Comparison of ENCODE assay signal across 8 cellular contexts in the genomic region with DNA sequence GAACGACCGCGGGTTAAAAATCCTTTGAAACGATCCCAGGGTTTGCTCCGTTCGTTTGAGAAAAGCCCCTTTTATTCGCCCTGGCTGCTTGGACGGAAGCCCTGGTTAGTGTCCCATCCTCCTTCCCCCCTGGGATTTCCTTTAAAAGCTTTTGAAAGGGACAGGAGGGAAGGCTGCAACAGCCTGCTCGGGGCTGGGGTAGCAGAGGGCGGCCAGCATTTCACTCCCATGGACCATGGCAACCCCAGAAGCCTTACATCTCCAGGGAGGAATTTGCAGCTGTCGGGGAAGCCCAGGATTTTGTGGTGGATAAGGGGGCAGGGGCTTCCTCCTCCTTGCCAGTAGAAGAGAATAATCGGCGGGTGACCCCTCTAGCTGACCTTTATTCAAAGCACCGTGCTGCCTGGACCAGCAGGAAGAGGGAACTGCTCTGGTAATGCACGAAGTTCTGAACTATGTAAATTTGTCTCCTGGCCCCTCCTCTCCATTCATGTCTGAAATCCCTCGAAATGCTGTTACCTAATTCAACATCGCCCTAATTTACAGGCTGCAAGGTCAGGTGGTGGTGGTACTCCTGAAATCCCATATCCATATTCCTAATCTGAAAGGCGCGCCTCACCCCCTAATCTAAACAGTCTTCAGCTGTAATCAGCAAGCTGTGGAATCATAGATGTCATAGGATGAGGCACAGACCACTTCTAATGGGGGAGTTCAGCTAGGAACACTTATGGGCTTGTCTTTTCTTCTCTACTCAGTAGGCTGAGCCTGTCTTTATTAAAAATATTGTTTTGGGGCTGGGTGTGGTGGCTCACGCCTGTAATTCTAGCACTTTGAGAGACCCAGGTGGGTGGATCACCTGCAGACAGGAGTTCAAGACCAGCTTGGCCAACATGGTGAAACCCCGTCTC. TPM values are rescaled to one million over a fixed set of nuclear protein-coding genes. Genes with fewer than 3 reads are reported as not detected.
DNase-seq lines count a peak whose midpoint lies in the region; ATAC-seq and TF ChIP-seq lines count a peak whose summit lies in the region.

No MANE protein-coding gene starts in this region.

- 10 to 11% methylated on average over 10 to 12 of the region's 21 CpGs for WGBS in mesodermal cell (ENCODE audit: insufficient coverage in 2 of 2), 2 experiments

- peak overlapping the region; percentile 89 for H3K4me3 Mint-ChIP-seq in type B pancreatic cell

- peak overlapping the region; percentile 78 for H3K4me3 ChIP-seq in BE2C (ENCODE audit: low read depth, low read length)
- H3K4me3 ChIP-seq in RWPE2 (ENCODE audit: severe bottlenecking): peak overlapping the region; percentile 100
- H3K4me3 ChIP-seq in mesodermal cell (ENCODE audit: extremely low read depth, insufficient read depth, low read length, poor library complexity, severe bottlenecking): peak overlapping the region; percentile 52

- H3K27ac ChIP-seq in RWPE2 (ENCODE audit: poor library complexity, severe bottlenecking) (peak overlapping the region; percentile 88), mesodermal cell (ENCODE audit: low read depth, low read length, severe bottlenecking) (peak overlapping the region; percentile 97)

- peak overlapping the region; percentile 96 for H3K27ac Mint-ChIP-seq in type B pancreatic cell

- no peak for TF ChIP-seq CTCF in BE2C (IDR thresholded peaks at IDR 0.05; ENCODE audit: low read depth, low read length)
- TF ChIP-seq CTCF in GM20000 (IDR thresholded peaks at IDR 0.05; ENCODE audit: extremely low read depth, missing control alignments): no peak
- TF ChIP-seq CTCF in RWPE2 (IDR thresholded peaks at IDR 0.05; ENCODE audit: poor library complexity, severe bottlenecking): no peak
- TF ChIP-seq CTCF in type B pancreatic cell (conservative IDR thresholded peaks at IDR 0.05): no peak

- H3K9me3 ChIP-seq in BE2C: no peaks in the 10 kb centered on the region
- no peaks in the 10 kb centered on the region for H3K9me3 ChIP-seq in RWPE2 (ENCODE audit: severe bottlenecking)
- H3K9me3 ChIP-seq in mesodermal cell (ENCODE audit: control insufficient read depth, low read length): no peaks in the 10 kb centered on the region

- H3K4me1 ChIP-seq in BE2C (peaks cover 3% of the 10 kb centered on the region; the same call in 1 of the 2 replicates), RWPE2 (ENCODE audit: insufficient read depth, poor library complexity, severe bottlenecking) (no peaks in the 10 kb centered on the region), mesodermal cell (ENCODE audit: control insufficient read depth, insufficient read depth, low read length, poor library complexity, severe bottlenecking) (peaks cover 14% of the 10 kb centered on the region)

- no peaks in the 10 kb centered on the region for H3K27me3 Mint-ChIP-seq in type B pancreatic cell

- ATAC-seq in RWPE2 (ENCODE audit: low read depth) (peak; percentile 47), GM21447 (IDR thresholded peaks at IDR 0.05; ENCODE audit: unreplicated experiment) (no peak)

- H3K27me3 ChIP-seq in BE2C (no peaks in the 10 kb centered on the region), RWPE2 (ENCODE audit: insufficient read depth, poor library complexity, severe bottlenecking) (no peaks in the 10 kb centered on the region)

- peaks cover 12% of the 10 kb centered on the region for H3K4me1 Mint-ChIP-seq in type B pancreatic cell (ENCODE audit: unreplicated experiment)

- H3K36me3 ChIP-seq in BE2C: no peaks in the 10 kb centered on the region
- H3K36me3 ChIP-seq in RWPE2 (ENCODE audit: low read depth): no peaks in the 10 kb centered on the region
- H3K36me3 ChIP-seq in mesodermal cell (ENCODE audit: control insufficient read depth, insufficient read depth, low read length): no peaks in the 10 kb centered on the region

- no peaks in the 10 kb centered on the region for H3K9me3 Mint-ChIP-seq in type B pancreatic cell

- no peaks in the 10 kb centered on the region for H3K36me3 Mint-ChIP-seq in type B pancreatic cell

- DNase-seq in BE2C (peak; percentile 44), GM20000 (ENCODE audit: low spot score) (peak; percentile 45), RWPE2 (ENCODE audit: low spot score) (no peak), ecto neural progenitor cell (ENCODE audit: low spot score) (peak; percentile 95), type B pancreatic cell (ENCODE audit: extremely low spot score, unreplicated experiment) (peak; percentile 71), inferior parietal cortex (ENCODE audit: extremely low spot score) (no peak)

RNA-seq across cellular contexts. Expression of a gene that starts 1.0 kb away (rescaled TPM):
- polyA plus RNA-seq in BE2C (2012; ENCODE audit: insufficient read depth, insufficient read length, low read depth): 32.6 TPM
- polyA plus RNA-seq in mesodermal cell (2013, experiment 1 of 2): 30.2 TPM
- 30.7 TPM for polyA plus RNA-seq in mesodermal cell (2013, experiment 2 of 2)
- 59.1 and 119 TPM in 2 replicates for total RNA-seq in type B pancreatic cell (ENCODE audit: low replicate concordance)

Comparison
In these comparisons a context has a peak if more than half of its experiments do, and no peak if none do; other contexts are left out.
1. DNase-seq: peak in BE2C (single experiment), GM20000 (single experiment), ecto neural progenitor cell (single experiment) and type B pancreatic cell (single experiment); none in RWPE2 (single experiment) and inferior parietal cortex (single experiment).
2. Peak in every context shown above with its lines, with median percentiles within 50 percentile points of each other: H3K4me3 ChIP-seq.